ENCODE assay signal across 26 cellular contexts in genomic region chr3:27219127-27219860, GRCh38.
A peak's percentile ranks its signal among the peaks of the same experiment; 100 is the strongest.
DNase-seq lines count a peak whose midpoint lies in the region; ATAC-seq, FAIRE-seq and TF ChIP-seq lines count a peak whose summit lies in the region.
"Had no signal": no experiment of that assay in that cellular context is flagged by ENCODE, and none has a peak within 500 bp of the region (broad histone marks: within the 10 kb centered on the region; RNA-seq: fewer than 3 reads in every experiment).

No MANE protein-coding gene starts in this region.

- H3K4me2 ChIP-seq in HCT116 (ENCODE audit: low read length) (peak overlapping the region; percentile 51), astrocyte (ENCODE audit: low read length) (no peak overlapping the region)

- H3K9me2 ChIP-seq in HCT116 (ENCODE audit: insufficient read depth), result no peaks in the 10 kb centered on the region

- BruUV-seq in HCT116 (replicated peaks; lab: Mats Ljungman, UMichigan), result no TSS peak

- no peak for TF ChIP-seq RAD21 in HCT116 (IDR thresholded peaks at IDR 0.05; ENCODE audit: low read depth)

- peaks cover 7% of the 10 kb centered on the region for H3K36me3 Mint-ChIP-seq in astrocyte (ENCODE audit: low read depth, unreplicated experiment)

- H3K36me3 ChIP-seq in HCT116 (ENCODE audit: control insufficient read depth in 1 of 2, insufficient read depth in 2 of 2, low read length in 2 of 2), result no peaks in the 10 kb centered on the region
- H3K36me3 ChIP-seq in astrocyte (ENCODE audit: insufficient read depth, low read length), result no peaks in the 10 kb centered on the region
- no peaks in the 10 kb centered on the region for H3K36me3 ChIP-seq in pancreas
- H3K36me3 ChIP-seq: brain microvascular endothelial cell, gastroesophageal sphincter, neutrophil, uterus had no signal

- CTCF ChIA-PET in HCT116 (lab: Charles Lee), result no interaction called here

- POLR2A ChIA-PET in HCT116 (lab: Charles Lee), result no interaction called here

- H3K4me1 Mint-ChIP-seq in astrocyte (ENCODE audit: low read depth, unreplicated experiment), result peaks cover 14% of the 10 kb centered on the region
- H3K4me1 Mint-ChIP-seq: activated CD4-positive, alpha-beta T cell treated with anti-CD3 and anti-CD28 coated beads, Interleukin-2, amount 10 ng/mL, durations not matched to agents 7 days and 5 days had no signal

- H2AFZ ChIP-seq in HCT116 (ENCODE audit: low read depth, low read length, poor library complexity, severe bottlenecking) (peak overlapping the region; percentile 48), astrocyte (ENCODE audit: low read depth, low read length) (no peak overlapping the region)

- peak; percentile 62 for DNase-seq in A172 (ENCODE audit: low spot score)
- no peak for DNase-seq in HCT116 (ENCODE audit: low read depth, low spot score)
- DNase-seq in astrocyte (ENCODE audit: low read depth), result peak; percentile 39
- DNase-seq in foreskin fibroblast, result peak; percentile 25 to 63
- DNase-seq in pancreas, result no peak
- no peak for DNase-seq in COR-L47 (lab: John Stamatoyannopoulos, UW)
- DNase-seq in DMS53 (lab: John Stamatoyannopoulos, UW), result no peak
- no peak for DNase-seq in NCI-H524 treated with DMSO at 0.1 percent for 48 hours (lab: John Stamatoyannopoulos, UW)
- DNase-seq: ACHN; activated CD4-positive, alpha-beta T cell treated with anti-CD3 and anti-CD28 coated beads, Interleukin-2, amount 10 ng/mL, durations not matched to agents 7 days and 5 days; brain microvascular endothelial cell; C1 segment of cervical spinal cord; GDM1; KG1; kidney; mammary epithelial cell; NCI-H1048; NCI-H2029; retina; Right ventricle myocardium superior; uterus had no signal

- RAD21 ChIA-PET in HCT116 (lab: Charles Lee; ENCODE audit: low non-redundant PET in 1 of 2, low total read pairs in 2 of 2, uncharacterized antibody in 2 of 2, unreplicated experiment in 2 of 2), result no interaction called here

- no peak for TF ChIP-seq CTCF in HCT116 (IDR thresholded peaks at IDR 0.05 in 2 of 3, conservative IDR thresholded peaks at IDR 0.05 in 1 of 3; ENCODE audit: borderline replicate concordance in 1 of 3, insufficient read depth in 1 of 3, low read depth in 2 of 3, low read length in 2 of 3)
- no peak for TF ChIP-seq CTCF in astrocyte (IDR thresholded peaks at IDR 0.05; ENCODE audit: insufficient read depth, low read depth, low read length)
- no peak for TF ChIP-seq CTCF in foreskin fibroblast (IDR thresholded peaks at IDR 0.05; ENCODE audit: low read depth, low read length)
- no peak for TF ChIP-seq CTCF in pancreas (IDR thresholded peaks at IDR 0.05)

- H3K27ac ChIP-seq in HCT116 (ENCODE audit: low read depth, low read length) (no peak overlapping the region), astrocyte (ENCODE audit: low read depth, low read length) (no peak overlapping the region), pancreas (no peak overlapping the region)
- H3K27ac ChIP-seq: brain microvascular endothelial cell, gastroesophageal sphincter, neutrophil, uterus had no signal

- H4K20me1 ChIP-seq in HCT116 (ENCODE audit: insufficient read depth) (no peaks in the 10 kb centered on the region), astrocyte (ENCODE audit: insufficient read depth, low read length) (no peaks in the 10 kb centered on the region)

- H3K27me3 ChIP-seq in HCT116 (ENCODE audit: insufficient read depth, low read length) (no peaks in the 10 kb centered on the region), astrocyte (ENCODE audit: insufficient read depth, low read length) (no peaks in the 10 kb centered on the region), pancreas (no peaks in the 10 kb centered on the region)
- H3K27me3 ChIP-seq: brain microvascular endothelial cell, gastroesophageal sphincter, neutrophil, uterus had no signal

- H3K4me3 Mint-ChIP-seq in astrocyte (ENCODE audit: unreplicated experiment), result no peak overlapping the region
- H3K4me3 Mint-ChIP-seq: activated CD4-positive, alpha-beta T cell treated with anti-CD3 and anti-CD28 coated beads, Interleukin-2, amount 10 ng/mL, durations not matched to agents 7 days and 5 days had no signal

- ATAC-seq in HCT116 (peak; percentile 52), pancreas (no peak)
- ATAC-seq: gastroesophageal sphincter had no signal

- 95 to 100% methylated on average over 1 of the region's 1 CpG for WGBS in pancreas, 2 donors

- H3K4me1 ChIP-seq in HCT116 (ENCODE audit: control insufficient read depth in 1 of 2, insufficient read depth in 2 of 2, low read length in 2 of 2), result peaks cover 3 to 52% of the 10 kb centered on the region in 2 experiments
- peaks cover 12% of the 10 kb centered on the region for H3K4me1 ChIP-seq in astrocyte (ENCODE audit: insufficient read depth, low read length)
- H3K4me1 ChIP-seq in pancreas, result peaks cover 0 to 3% (median 0%) of the 10 kb centered on the region in 3 donors
- H3K4me1 ChIP-seq: gastroesophageal sphincter, uterus had no signal

- H3K4me3 ChIP-seq in HCT116 (replicated peaks in 1 of 2; ENCODE audit: low read depth in 1 of 2, low read length in 2 of 2), result no peak overlapping the region
- no peak overlapping the region for H3K4me3 ChIP-seq in astrocyte (ENCODE audit: insufficient read depth, low read depth, low read length)
- no peak overlapping the region for H3K4me3 ChIP-seq in foreskin fibroblast (ENCODE audit: low read depth in 1 of 2, low read length in 2 of 2)
- H3K4me3 ChIP-seq in pancreas, result no peak overlapping the region
- H3K4me3 ChIP-seq: gastroesophageal sphincter, uterus had no signal

- TF ChIP-seq POLR2A in HCT116 (IDR thresholded peaks at IDR 0.05; ENCODE audit: borderline replicate concordance, extremely low read depth, insufficient read depth, insufficient read length), result no peak

- H3K79me2 ChIP-seq in HCT116 (ENCODE audit: insufficient read depth, low read length) (no peaks in the 10 kb centered on the region), astrocyte (ENCODE audit: insufficient read depth, low read length) (no peaks in the 10 kb centered on the region)

- H3K9me3 Mint-ChIP-seq in astrocyte (ENCODE audit: unreplicated experiment), result peaks cover 5% of the 10 kb centered on the region
- H3K9me3 Mint-ChIP-seq: activated CD4-positive, alpha-beta T cell treated with anti-CD3 and anti-CD28 coated beads, Interleukin-2, amount 10 ng/mL, durations not matched to agents 7 days and 5 days; activated T-helper 2 cell treated with anti-CD3 and anti-CD28 coated beads, Interferon-gamma antibody, Interleukin-2, Interleukin-4, amounts not matched to agents 10 μg/mL and 5 μg/mL and 100 μg/mL, durations not matched to agents 14 hours and 24 hours and 36 hours had no signal

- H3K27ac Mint-ChIP-seq in astrocyte (ENCODE audit: unreplicated experiment), result no peak overlapping the region
- H3K27ac Mint-ChIP-seq: activated CD4-positive, alpha-beta T cell treated with anti-CD3 and anti-CD28 coated beads, Interleukin-2, amount 10 ng/mL, durations not matched to agents 7 days and 5 days; activated T-helper 2 cell treated with anti-CD3 and anti-CD28 coated beads, Interferon-gamma antibody, Interleukin-2, Interleukin-4, amounts not matched to agents 10 μg/mL and 5 μg/mL and 100 μg/mL, durations not matched to agents 14 hours and 24 hours and 36 hours had no signal

- no peak overlapping the region for H3K9ac ChIP-seq in HCT116 (ENCODE audit: low read length)
- no peak overlapping the region for H3K9ac ChIP-seq in astrocyte (ENCODE audit: low read length)

- FAIRE-seq in astrocyte (lab: Jason Lieb, UNC) (peak; percentile 17), pancreas (lab: Jason Lieb, UNC) (no peak)
- FAIRE-seq: GM19239, H1, kidney had no signal

- intact Hi-C loops in HCT116 (cut with micrococcal nuclease), result no loop called here
- intact Hi-C loops in pancreas (cut with DNase I), result no loop called here

- no peaks in the 10 kb centered on the region for H3K9me3 ChIP-seq in HCT116 (ENCODE audit: control insufficient read depth in 1 of 2, insufficient read depth in 1 of 2, low read depth in 1 of 2, low read length in 2 of 2)
- H3K9me3 ChIP-seq in astrocyte (ENCODE audit: insufficient read depth, low read depth, low read length), result no peaks in the 10 kb centered on the region
- no peaks in the 10 kb centered on the region for H3K9me3 ChIP-seq in pancreas
- H3K9me3 ChIP-seq: gastroesophageal sphincter, neutrophil, uterus had no signal

- no peaks in the 10 kb centered on the region for H3K27me3 Mint-ChIP-seq in astrocyte (ENCODE audit: low read depth, unreplicated experiment)
- H3K27me3 Mint-ChIP-seq: activated CD4-positive, alpha-beta T cell treated with anti-CD3 and anti-CD28 coated beads, Interleukin-2, amount 10 ng/mL, durations not matched to agents 7 days and 5 days had no signal

TF ChIP-seq in HCT116, 20 proteins besides CTCF, POLR2A, EP300 and RAD21 (continues in another document):
- TF ChIP-seq MAX (IDR thresholded peaks at IDR 0.05), result 0 out of 2 replicates have a peak, but pooled peaks have one; percentile 20
- TF ChIP-seq EZH2 (IDR thresholded peaks at IDR 0.05), result no peak
- peak; percentile 51; the same call in 1 of the 2 replicates for TF ChIP-seq FOSL1 (IDR thresholded peaks at IDR 0.05; ENCODE audit: low read depth)
- TF ChIP-seq REST (IDR thresholded peaks at IDR 0.05; ENCODE audit: low read depth), result no peak
- TF ChIP-seq POLR2AphosphoS5 (IDR thresholded peaks at IDR 0.05; ENCODE audit: low read depth, low read length), result no peak

Comparison
In these comparisons a context has a peak if more than half of its experiments do, and no peak if none do; other contexts are left out.
1. DNase-seq: peak in A172 (single experiment), astrocyte (single experiment) and foreskin fibroblast (2 of 2); none in HCT116 (single experiment), pancreas (0 of 6), COR-L47 (single experiment), DMS53 (single experiment) and NCI-H524 treated with DMSO at 0.1 percent for 48 hours (single experiment).